Comparison of ENCODE assay signal across 23 cellular contexts in the genomic region with DNA sequence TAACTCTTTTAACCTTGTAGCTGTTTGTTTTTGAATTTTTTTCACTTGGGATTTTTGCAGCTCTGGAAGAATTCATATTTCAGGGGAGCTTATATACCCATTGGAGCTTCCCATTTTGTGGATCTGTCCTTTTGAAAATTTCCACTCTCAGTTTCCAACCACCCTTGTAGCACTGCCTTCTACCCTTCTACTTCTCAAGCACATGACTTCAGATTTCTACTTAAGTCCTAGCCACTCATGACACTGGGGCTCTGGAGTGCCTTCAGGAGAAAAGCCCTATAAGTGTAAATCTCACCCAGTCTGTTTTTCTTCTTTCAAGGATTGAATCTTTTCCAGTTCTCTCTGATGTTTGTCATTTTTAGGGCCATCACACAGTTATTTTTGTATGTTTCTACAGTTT.
DNase-seq lines count a peak whose midpoint lies in the region; ATAC-seq and TF ChIP-seq lines count a peak whose summit lies in the region.
"Had no signal": no experiment of that assay in that cellular context is flagged by ENCODE, and none has a peak within 500 bp of the region (broad histone marks: within the 10 kb centered on the region; RNA-seq: fewer than 3 reads in every experiment).

No MANE protein-coding gene starts in this region.

- H3K36me3 Mint-ChIP-seq in endodermal cell (ENCODE audit: low read depth): no peaks in the 10 kb centered on the region
- no peaks in the 10 kb centered on the region for H3K36me3 Mint-ChIP-seq in activated CD8-positive, alpha-beta T cell treated with anti-CD3 and anti-CD28 coated beads, Interleukin-2, amount 10 ng/mL, durations not matched to agents 7 days and 5 days (ENCODE audit: low read depth)
- H3K36me3 Mint-ChIP-seq: CD14-positive monocyte; CD8-positive, alpha-beta memory T cell had no signal

- H3K4ac ChIP-seq in neuronal stem cell (ENCODE audit: low read length): no peak overlapping the region

- H3K9ac ChIP-seq in endodermal cell (ENCODE audit: extremely low read depth, low read length, poor library complexity, severe bottlenecking) (peak overlapping the region; percentile 2), neuronal stem cell (ENCODE audit: low read depth, low read length, poor library complexity) (no peak overlapping the region)
- H3K9ac ChIP-seq: BLaER1 treated with 17β-estradiol and CSF1 and Interleukin-3, amounts not matched to agents 10 nM and 100 nM; GM23248 had no signal

- H4K8ac ChIP-seq in neuronal stem cell (ENCODE audit: low read depth, low read length): no peak overlapping the region

- H2BK120ac ChIP-seq in neuronal stem cell (ENCODE audit: low read depth, low read length): no peak overlapping the region

- DNase-seq in right atrium auricular region (ENCODE audit: low spot score): no peak
- no peak for DNase-seq in left ventricle myocardium inferior
- no peak for DNase-seq in endodermal cell
- DNase-seq in neuronal stem cell (ENCODE audit: low spot score): no peak
- DNase-seq in activated CD8-positive, alpha-beta T cell treated with anti-CD3 and anti-CD28 coated beads, Interleukin-2, amount 10 ng/mL, durations not matched to agents 7 days and 5 days: no peak
- DNase-seq in thyroid gland: no peak
- DNase-seq: 8988T; ACHN; AML-193; BE2C; CD4-positive, alpha-beta T cell; CD8-positive, alpha-beta memory T cell; DMS 273 treated with DMSO at 0.1 percent for 48 hours; DMS79; EL; GDM1; GM23248; H9 had no signal

- no peaks in the 10 kb centered on the region for H3K9me3 Mint-ChIP-seq in endodermal cell
- no peaks in the 10 kb centered on the region for H3K9me3 Mint-ChIP-seq in activated CD8-positive, alpha-beta T cell treated with anti-CD3 and anti-CD28 coated beads, Interleukin-2, amount 10 ng/mL, durations not matched to agents 7 days and 5 days (ENCODE audit: insufficient read depth)
- H3K9me3 Mint-ChIP-seq: CD14-positive monocyte, H9 had no signal

- no peaks in the 10 kb centered on the region for H3K36me3 ChIP-seq in right atrium auricular region
- H3K36me3 ChIP-seq in left ventricle myocardium inferior: no peaks in the 10 kb centered on the region
- no peaks in the 10 kb centered on the region for H3K36me3 ChIP-seq in endodermal cell (ENCODE audit: control insufficient read depth, insufficient read depth, low read length)
- H3K36me3 ChIP-seq in neuronal stem cell (replicated peaks in 1 of 2; ENCODE audit: control insufficient read depth in 2 of 2, insufficient read depth in 2 of 2, low read length in 2 of 2): no peaks in the 10 kb centered on the region
- no peaks in the 10 kb centered on the region for H3K36me3 ChIP-seq in thyroid gland
- H3K36me3 ChIP-seq: BE2C; BLaER1 treated with 17β-estradiol and CSF1 and Interleukin-3, amounts not matched to agents 10 nM and 100 nM had no signal

- H3K27me3 ChIP-seq in right atrium auricular region: no peaks in the 10 kb centered on the region
- peaks cover 14% of the 10 kb centered on the region for H3K27me3 ChIP-seq in left ventricle myocardium inferior (ENCODE audit: low read depth)
- no peaks in the 10 kb centered on the region for H3K27me3 ChIP-seq in endodermal cell (ENCODE audit: control insufficient read depth, insufficient read depth, low read length, poor library complexity, severe bottlenecking)
- no peaks in the 10 kb centered on the region for H3K27me3 ChIP-seq in neuronal stem cell (ENCODE audit: control insufficient read depth in 3 of 3, insufficient read depth in 3 of 3, low read depth in 1 of 3, low read length in 3 of 3)
- no peaks in the 10 kb centered on the region for H3K27me3 ChIP-seq in thyroid gland
- H3K27me3 ChIP-seq: BE2C; BLaER1 treated with 17β-estradiol and CSF1 and Interleukin-3, amounts not matched to agents 10 nM and 100 nM had no signal

- H2AFZ ChIP-seq in neuronal stem cell (ENCODE audit: low read length): peak overlapping the region; percentile 46
- H2AFZ ChIP-seq: GM23248 had no signal

- H3K4me2 ChIP-seq in neuronal stem cell (ENCODE audit: insufficient read depth, low read length, poor library complexity, severe bottlenecking): no peak overlapping the region
- H3K4me2 ChIP-seq: A549; BLaER1 treated with 17β-estradiol and CSF1 and Interleukin-3, amounts not matched to agents 10 nM and 100 nM had no signal

- H3K4me3 Mint-ChIP-seq in endodermal cell: no peak overlapping the region
- H3K4me3 Mint-ChIP-seq in activated CD8-positive, alpha-beta T cell treated with anti-CD3 and anti-CD28 coated beads, Interleukin-2, amount 10 ng/mL, durations not matched to agents 7 days and 5 days: no peak overlapping the region
- H3K4me3 Mint-ChIP-seq: CD14-positive monocyte; CD4-positive, alpha-beta T cell; CD8-positive, alpha-beta memory T cell; H9 had no signal

- no peaks in the 10 kb centered on the region for H3K27me3 Mint-ChIP-seq in endodermal cell (ENCODE audit: insufficient read depth)
- no peaks in the 10 kb centered on the region for H3K27me3 Mint-ChIP-seq in activated CD8-positive, alpha-beta T cell treated with anti-CD3 and anti-CD28 coated beads, Interleukin-2, amount 10 ng/mL, durations not matched to agents 7 days and 5 days (ENCODE audit: low read depth)
- H3K27me3 Mint-ChIP-seq: CD4-positive, alpha-beta T cell; CD8-positive, alpha-beta memory T cell had no signal

- H2AK5ac ChIP-seq in neuronal stem cell (ENCODE audit: low read depth, low read length): no peak overlapping the region

- H3K4me1 ChIP-seq in right atrium auricular region (no peaks in the 10 kb centered on the region), left ventricle myocardium inferior (no peaks in the 10 kb centered on the region), endodermal cell (ENCODE audit: control insufficient read depth, insufficient read depth, low read length) (peaks cover 11% of the 10 kb centered on the region), neuronal stem cell (ENCODE audit: control insufficient read depth in 2 of 2, insufficient read depth in 1 of 2, low read depth in 1 of 2, low read length in 2 of 2) (no peaks in the 10 kb centered on the region), thyroid gland (no peaks in the 10 kb centered on the region)
- H3K4me1 ChIP-seq: A549; BE2C; BLaER1 treated with 17β-estradiol and CSF1 and Interleukin-3, amounts not matched to agents 10 nM and 100 nM had no signal

- no peak overlapping the region for H3K18ac ChIP-seq in neuronal stem cell (ENCODE audit: low read length)

- TF ChIP-seq CTCF in right atrium auricular region (IDR thresholded peaks at IDR 0.05): no peak
- TF ChIP-seq CTCF in left ventricle myocardium inferior (IDR thresholded peaks at IDR 0.05; ENCODE audit: borderline replicate concordance): no peak
- TF ChIP-seq CTCF in endodermal cell (conservative IDR thresholded peaks at IDR 0.05): no peak
- TF ChIP-seq CTCF in thyroid gland (IDR thresholded peaks at IDR 0.05): no peak

- H4K91ac ChIP-seq in neuronal stem cell (ENCODE audit: low read depth, low read length, poor library complexity): no peak overlapping the region

- no peak overlapping the region for H3K14ac ChIP-seq in neuronal stem cell (ENCODE audit: low read length)

- no peak for TF ChIP-seq POLR2A in thyroid gland (IDR thresholded peaks at IDR 0.05)

- CTCF ChIA-PET in activated CD8-positive, alpha-beta T cell treated with anti-CD3 and anti-CD28 coated beads, Interleukin-2, amount 10 ng/mL, durations not matched to agents 7 days and 5 days (lab: Charles Lee): no interaction called here

- H3K27ac ChIP-seq in right atrium auricular region: peak overlapping the region in 1 of 2 donors; percentile 65
- H3K27ac ChIP-seq in left ventricle myocardium inferior (replicated peaks): no peak overlapping the region
- H3K27ac ChIP-seq in endodermal cell (ENCODE audit: low read depth, low read length): no peak overlapping the region
- no peak overlapping the region for H3K27ac ChIP-seq in neuronal stem cell (replicated peaks; ENCODE audit: low read length)
- no peak overlapping the region for H3K27ac ChIP-seq in thyroid gland
- H3K27ac ChIP-seq: A549; BLaER1 treated with 17β-estradiol and CSF1 and Interleukin-3, amounts not matched to agents 10 nM and 100 nM; GM23248 had no signal

- H2BK5ac ChIP-seq in neuronal stem cell (ENCODE audit: low read length): no peak overlapping the region

- H3K9me3 ChIP-seq in right atrium auricular region (no peaks in the 10 kb centered on the region), left ventricle myocardium inferior (replicated peaks) (no peaks in the 10 kb centered on the region), endodermal cell (ENCODE audit: control insufficient read depth, low read length) (no peaks in the 10 kb centered on the region), neuronal stem cell (replicated peaks in 1 of 2; ENCODE audit: control insufficient read depth in 2 of 2, insufficient read depth in 1 of 2, low read depth in 1 of 2, low read length in 2 of 2) (no peaks in the 10 kb centered on the region), thyroid gland (no peaks in the 10 kb centered on the region)
- H3K9me3 ChIP-seq: A549; BE2C; BLaER1 treated with 17β-estradiol and CSF1 and Interleukin-3, amounts not matched to agents 10 nM and 100 nM had no signal

- H2BK12ac ChIP-seq in neuronal stem cell (ENCODE audit: low read length): no peak overlapping the region

- POLR2A ChIA-PET in activated CD8-positive, alpha-beta T cell treated with anti-CD3 and anti-CD28 coated beads, Interleukin-2, amount 10 ng/mL, durations not matched to agents 7 days and 5 days (lab: Charles Lee): no interaction called here

- ATAC-seq in activated CD8-positive, alpha-beta T cell treated with anti-CD3 and anti-CD28 coated beads, Interleukin-2, amount 10 ng/mL, durations not matched to agents 7 days and 5 days: no peak
- ATAC-seq: A549, HCT116 had no signal

- no peak overlapping the region for H3K23ac ChIP-seq in neuronal stem cell (ENCODE audit: low read depth, low read length, poor library complexity)

- H3K4me3 ChIP-seq in right atrium auricular region: peak overlapping the region; percentile 3 to 11
- H3K4me3 ChIP-seq in left ventricle myocardium inferior: no peak overlapping the region
- H3K4me3 ChIP-seq in endodermal cell (ENCODE audit: low read length): peak overlapping the region; percentile 27
- H3K4me3 ChIP-seq in neuronal stem cell (ENCODE audit: low read length in 2 of 2): no peak overlapping the region
- H3K4me3 ChIP-seq in thyroid gland (replicated peaks in 1 of 3): no peak overlapping the region
- H3K4me3 ChIP-seq: A549; BLaER1 treated with 17β-estradiol and CSF1 and Interleukin-3, amounts not matched to agents 10 nM and 100 nM; GM12878; GM23248 had no signal

- no peaks in the 10 kb centered on the region for H3K79me1 ChIP-seq in neuronal stem cell (ENCODE audit: low read depth, low read length)

- no peak overlapping the region for H2BK15ac ChIP-seq in neuronal stem cell (ENCODE audit: low read length)

- intact Hi-C loops in left ventricle myocardium inferior (cut with micrococcal nuclease) (no loop called here), thyroid gland (cut with DNase I) (no loop called here)

- peak overlapping the region; percentile 24 for H3K27ac Mint-ChIP-seq in endodermal cell
- H3K27ac Mint-ChIP-seq in activated CD8-positive, alpha-beta T cell treated with anti-CD3 and anti-CD28 coated beads, Interleukin-2, amount 10 ng/mL, durations not matched to agents 7 days and 5 days: no peak overlapping the region
- H3K27ac Mint-ChIP-seq: CD14-positive monocyte; CD4-positive, alpha-beta T cell had no signal

- peaks cover 28% of the 10 kb centered on the region for H3K4me1 Mint-ChIP-seq in endodermal cell
- H3K4me1 Mint-ChIP-seq in activated CD8-positive, alpha-beta T cell treated with anti-CD3 and anti-CD28 coated beads, Interleukin-2, amount 10 ng/mL, durations not matched to agents 7 days and 5 days (ENCODE audit: low read depth): no peaks in the 10 kb centered on the region
- H3K4me1 Mint-ChIP-seq: CD14-positive monocyte; CD8-positive, alpha-beta memory T cell; H9 had no signal

Comparison
In these comparisons a context has a peak if more than half of its experiments do, and no peak if none do; other contexts are left out.
1. H3K4me3 ChIP-seq: peak in right atrium auricular region (2 of 2) and endodermal cell (single experiment); none in left ventricle myocardium inferior (single experiment), neuronal stem cell (0 of 2) and thyroid gland (0 of 3).